In genomic region chr6:87501809-87502572, GRCh38 we compare ENCODE assay signal across 25 cellular contexts. TPM values are rescaled to one million over a fixed set of nuclear protein-coding genes. Genes with fewer than 3 reads are reported as not detected.
DNase-seq lines count a peak whose midpoint lies in the region; ATAC-seq and TF ChIP-seq lines count a peak whose summit lies in the region.
"Had no signal": no experiment of that assay in that cellular context is flagged by ENCODE, and none has a peak within 500 bp of the region (broad histone marks: within the 10 kb centered on the region; RNA-seq: fewer than 3 reads in every experiment).

No MANE protein-coding gene starts in this region.

- H3K4me1 Mint-ChIP-seq in activated T-cell treated with anti-CD3 and anti-CD28 coated beads, Interleukin-2, amount 50 U/mL, for 72 hours (ENCODE audit: low read depth) = no peaks in the 10 kb centered on the region
- peaks cover 6% of the 10 kb centered on the region for H3K4me1 Mint-ChIP-seq in activated T-helper 2 cell treated with anti-CD3 and anti-CD28 coated beads, Interferon-gamma antibody, Interleukin-2, Interleukin-4, amounts not matched to agents 10 μg/mL and 5 μg/mL and 100 μg/mL, durations not matched to agents 14 hours and 24 hours and 36 hours (ENCODE audit: low read depth)
- H3K4me1 Mint-ChIP-seq in stimulated activated memory B cell treated with anti-CD40 and anti-IgM and Interleukin-4, amounts not matched to agents 10 μg/mL and 1 μg/mL and 100 μg/mL, for 72 hours = no peaks in the 10 kb centered on the region

- H3K4me3 Mint-ChIP-seq in activated T-cell treated with anti-CD3 and anti-CD28 coated beads, Interleukin-2, amount 50 U/mL, for 72 hours = no peak overlapping the region
- H3K4me3 Mint-ChIP-seq in activated T-helper 2 cell treated with anti-CD3 and anti-CD28 coated beads, Interferon-gamma antibody, Interleukin-2, Interleukin-4, amounts not matched to agents 10 μg/mL and 5 μg/mL and 100 μg/mL, durations not matched to agents 14 hours and 24 hours and 36 hours (ENCODE audit: low read depth) = no peak overlapping the region
- no peak overlapping the region for H3K4me3 Mint-ChIP-seq in stimulated activated memory B cell treated with anti-CD40 and anti-IgM and Interleukin-4, amounts not matched to agents 10 μg/mL and 1 μg/mL and 100 μg/mL, for 72 hours
- H3K4me3 Mint-ChIP-seq: T-helper 2 cell treated with Interferon-gamma antibody and Interleukin-4, amounts not matched to agents 5 μg/mL and 100 μg/mL, for 36 hours had no signal

- H3K27me3 Mint-ChIP-seq in activated T-cell treated with anti-CD3 and anti-CD28 coated beads, Interleukin-2, amount 50 U/mL, for 72 hours (ENCODE audit: low read depth) = no peaks in the 10 kb centered on the region
- H3K27me3 Mint-ChIP-seq in activated T-helper 2 cell treated with anti-CD3 and anti-CD28 coated beads, Interferon-gamma antibody, Interleukin-2, Interleukin-4, amounts not matched to agents 10 μg/mL and 5 μg/mL and 100 μg/mL, durations not matched to agents 14 hours and 24 hours and 36 hours (ENCODE audit: low read depth) = no peaks in the 10 kb centered on the region
- H3K27me3 Mint-ChIP-seq in stimulated activated memory B cell treated with anti-CD40 and anti-IgM and Interleukin-4, amounts not matched to agents 10 μg/mL and 1 μg/mL and 100 μg/mL, for 72 hours = no peaks in the 10 kb centered on the region

- peak overlapping the region; percentile 60 for H3K27ac Mint-ChIP-seq in activated T-cell treated with anti-CD3 and anti-CD28 coated beads, Interleukin-2, amount 50 U/mL, for 72 hours
- peak overlapping the region; percentile 31 for H3K27ac Mint-ChIP-seq in activated T-helper 2 cell treated with anti-CD3 and anti-CD28 coated beads, Interferon-gamma antibody, Interleukin-2, Interleukin-4, amounts not matched to agents 10 μg/mL and 5 μg/mL and 100 μg/mL, durations not matched to agents 14 hours and 24 hours and 36 hours
- H3K27ac Mint-ChIP-seq in stimulated activated memory B cell treated with anti-CD40 and anti-IgM and Interleukin-4, amounts not matched to agents 10 μg/mL and 1 μg/mL and 100 μg/mL, for 72 hours = peak overlapping the region; percentile 6
- H3K27ac Mint-ChIP-seq: T-helper 2 cell treated with Interferon-gamma antibody and Interleukin-4, amounts not matched to agents 5 μg/mL and 100 μg/mL, for 36 hours had no signal

- intact Hi-C loops in activated T-helper 2 cell treated with anti-CD3 and anti-CD28 coated beads, Interferon-gamma antibody, Interleukin-2, Interleukin-4, amounts not matched to agents 10 μg/mL and 5 μg/mL and 100 μg/mL, durations not matched to agents 14 hours and 24 hours and 36 hours (cut with micrococcal nuclease) = no loop called here

- no peaks in the 10 kb centered on the region for H3K9me3 ChIP-seq in osteoblast (ENCODE audit: low read depth, low read length)
- H3K9me3 ChIP-seq: BLaER1 treated with 17β-estradiol and CSF1 and Interleukin-3, amounts not matched to agents 10 nM and 100 nM; Caco-2; colonic mucosa; testis; uterus had no signal

- H3K4me3 ChIP-seq in osteoblast (ENCODE audit: insufficient read depth, low read length) = no peak overlapping the region
- H3K4me3 ChIP-seq: BLaER1 treated with 17β-estradiol and CSF1 and Interleukin-3, amounts not matched to agents 10 nM and 100 nM; colonic mucosa; GM12878; testis; uterus had no signal

- H3K36me3 Mint-ChIP-seq in activated T-cell treated with anti-CD3 and anti-CD28 coated beads, Interleukin-2, amount 50 U/mL, for 72 hours (ENCODE audit: insufficient read depth in 2 of 2) = peaks cover 5 to 8% of the 10 kb centered on the region in 2 donors
- H3K36me3 Mint-ChIP-seq in activated T-helper 2 cell treated with anti-CD3 and anti-CD28 coated beads, Interferon-gamma antibody, Interleukin-2, Interleukin-4, amounts not matched to agents 10 μg/mL and 5 μg/mL and 100 μg/mL, durations not matched to agents 14 hours and 24 hours and 36 hours (ENCODE audit: low read depth) = peaks cover 37% of the 10 kb centered on the region
- H3K36me3 Mint-ChIP-seq in stimulated activated memory B cell treated with anti-CD40 and anti-IgM and Interleukin-4, amounts not matched to agents 10 μg/mL and 1 μg/mL and 100 μg/mL, for 72 hours = peaks cover 46% of the 10 kb centered on the region

- H3K27me3 ChIP-seq in osteoblast (ENCODE audit: insufficient read depth, low read length) = no peaks in the 10 kb centered on the region
- H3K27me3 ChIP-seq: BLaER1 treated with 17β-estradiol and CSF1 and Interleukin-3, amounts not matched to agents 10 nM and 100 nM; colonic mucosa; testis; uterus had no signal

- no peak for DNase-seq in activated T-cell treated with anti-CD3 and anti-CD28 coated beads, Interleukin-2, amount 50 U/mL, for 72 hours
- DNase-seq in activated T-cell treated with anti-CD3 and anti-CD28 coated beads for 4 hours (no peak), kidney glomerular epithelial cell (lab: John Stamatoyannopoulos, UW) (peak; percentile 9), NOMO-1 treated with DMSO at 0.1 percent for 48 hours (lab: John Stamatoyannopoulos, UW; ENCODE audit: unreplicated experiment) (no peak), osteoblast (ENCODE audit: insufficient read length, low spot score, missing footprints) (no peak)
- DNase-seq in activated T-helper 2 cell treated with anti-CD3 and anti-CD28 coated beads, Interferon-gamma antibody, Interleukin-2, Interleukin-4, amounts not matched to agents 10 μg/mL and 5 μg/mL and 100 μg/mL, durations not matched to agents 14 hours and 24 hours and 36 hours (ENCODE audit: low spot score) = no peak
- DNase-seq in effector CD8-positive, alpha-beta T cell (lab: John Stamatoyannopoulos, UW) = no peak
- DNase-seq: activated naive CD4-positive, alpha-beta T cell; Caco-2; colonic mucosa; Karpas-422; mesendoderm; MV-4-11; NCI-H1694 treated with DMSO at 0.1 percent for 48 hours; NCI-H82; occipital lobe; Right ventricle myocardium superior; small intestine; testis; uterus; WERI-Rb-1 had no signal

- no peaks in the 10 kb centered on the region for H3K4me1 ChIP-seq in osteoblast (ENCODE audit: insufficient read depth, low read length)
- H3K4me1 ChIP-seq: BLaER1 treated with 17β-estradiol and CSF1 and Interleukin-3, amounts not matched to agents 10 nM and 100 nM; Caco-2; colonic mucosa; testis had no signal

- no peak overlapping the region for H2AFZ ChIP-seq in osteoblast (ENCODE audit: low read length)

- H3K9me3 Mint-ChIP-seq in activated T-cell treated with anti-CD3 and anti-CD28 coated beads, Interleukin-2, amount 50 U/mL, for 72 hours = no peaks in the 10 kb centered on the region
- no peaks in the 10 kb centered on the region for H3K9me3 Mint-ChIP-seq in activated T-helper 2 cell treated with anti-CD3 and anti-CD28 coated beads, Interferon-gamma antibody, Interleukin-2, Interleukin-4, amounts not matched to agents 10 μg/mL and 5 μg/mL and 100 μg/mL, durations not matched to agents 14 hours and 24 hours and 36 hours
- no peaks in the 10 kb centered on the region for H3K9me3 Mint-ChIP-seq in stimulated activated memory B cell treated with anti-CD40 and anti-IgM and Interleukin-4, amounts not matched to agents 10 μg/mL and 1 μg/mL and 100 μg/mL, for 72 hours
- H3K9me3 Mint-ChIP-seq: T-helper 2 cell treated with Interferon-gamma antibody and Interleukin-4, amounts not matched to agents 5 μg/mL and 100 μg/mL, for 36 hours had no signal

- no peak overlapping the region for H3K27ac ChIP-seq in osteoblast (ENCODE audit: low read depth, low read length)
- H3K27ac ChIP-seq: BLaER1 treated with 17β-estradiol and CSF1 and Interleukin-3, amounts not matched to agents 10 nM and 100 nM; colonic mucosa; testis; uterus; WERI-Rb-1 had no signal

- H3K36me3 ChIP-seq in osteoblast (ENCODE audit: insufficient read depth, low read length) = peaks cover 24% of the 10 kb centered on the region
- H3K36me3 ChIP-seq: colonic mucosa, uterus had no signal

- H4K20me1 ChIP-seq in osteoblast (ENCODE audit: insufficient read depth, low read length) = no peaks in the 10 kb centered on the region
- H4K20me1 ChIP-seq: BLaER1 treated with 17β-estradiol and CSF1 and Interleukin-3, amounts not matched to agents 10 nM and 100 nM had no signal

- no peak overlapping the region for H3K4me2 ChIP-seq in osteoblast (ENCODE audit: insufficient read depth, low read length)
- H3K4me2 ChIP-seq: BLaER1 treated with 17β-estradiol and CSF1 and Interleukin-3, amounts not matched to agents 10 nM and 100 nM had no signal

- no peaks in the 10 kb centered on the region for H3K79me2 ChIP-seq in osteoblast (ENCODE audit: insufficient read depth, low read length)

- ATAC-seq in activated T-cell treated with anti-CD3 and anti-CD28 coated beads, Interleukin-2, amount 50 U/mL, for 72 hours (replicated peaks in 1 of 2) = no peak
- no peak for ATAC-seq in stimulated activated memory B cell treated with anti-CD40 and anti-IgM and Interleukin-4, amounts not matched to agents 10 μg/mL and 1 μg/mL and 100 μg/mL, for 72 hours
- ATAC-seq: GM12878 had no signal

- TF ChIP-seq CTCF in osteoblast (IDR thresholded peaks at IDR 0.05; ENCODE audit: extremely low read depth, low read depth, low read length) = no peak

RNA-seq across cellular contexts. Expression of gene SLC35A1, which starts 29.2 kb away (rescaled TPM):
- total RNA-seq in activated T-cell treated with anti-CD3 and anti-CD28 coated beads, Interleukin-2, amount 50 U/mL, for 72 hours = 10 to 100 TPM; 12.7 to 14.7 TPM
- 10.5 and 11.1 TPM in 2 replicates for total RNA-seq in activated T-helper 2 cell treated with anti-CD3 and anti-CD28 coated beads, Interferon-gamma antibody, Interleukin-2, Interleukin-4, amounts not matched to agents 10 μg/mL and 5 μg/mL and 100 μg/mL, durations not matched to agents 14 hours and 24 hours and 36 hours
- 15.3 and 15.6 TPM in 2 replicates for total RNA-seq in osteoblast

Comparison
In these comparisons a context has a peak if more than half of its experiments do, and no peak if none do; other contexts are left out.
1. H3K27ac Mint-ChIP-seq: peak in every context shown above with its lines; median percentile 60 in activated T-cell treated with anti-CD3 and anti-CD28 coated beads, Interleukin-2, amount 50 U/mL, for 72 hours; 31 in activated T-helper 2 cell treated with anti-CD3 and anti-CD28 coated beads, Interferon-gamma antibody, Interleukin-2, Interleukin-4, amounts not matched to agents 10 μg/mL and 5 μg/mL and 100 μg/mL, durations not matched to agents 14 hours and 24 hours and 36 hours; 6 in stimulated activated memory B cell treated with anti-CD40 and anti-IgM and Interleukin-4, amounts not matched to agents 10 μg/mL and 1 μg/mL and 100 μg/mL, for 72 hours.